Comparison of ENCODE assay signal across 1 cellular context in the genomic region with DNA sequence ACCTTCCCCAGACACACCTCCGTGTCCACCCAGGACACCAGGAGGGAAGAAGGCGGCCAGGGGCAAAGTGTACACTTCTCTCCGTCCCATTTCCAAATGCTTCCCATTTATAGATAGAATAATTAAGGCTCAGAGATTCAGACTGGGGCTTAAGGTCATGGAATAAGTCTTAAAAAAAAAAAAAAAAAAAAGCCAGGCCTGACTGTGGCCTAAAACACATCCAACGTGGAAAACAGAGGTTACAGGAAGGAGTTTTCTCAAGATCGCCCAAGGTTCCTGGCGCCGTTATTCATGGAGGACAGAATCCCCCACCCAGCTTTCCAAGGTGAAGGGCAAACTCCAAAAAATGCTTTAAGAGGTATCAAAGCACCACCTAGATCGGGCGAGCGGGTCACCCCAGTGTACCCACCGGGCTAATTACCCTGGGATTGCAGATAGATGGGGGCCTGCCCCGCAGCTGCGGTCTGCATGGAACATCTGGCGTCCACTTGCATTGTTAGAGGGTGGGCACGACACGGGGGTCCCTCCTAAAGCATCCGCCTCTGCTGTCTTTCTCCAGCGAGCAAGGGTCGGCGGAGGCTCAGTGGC.
TF ChIP-seq lines count a peak whose summit lies in the region.

No MANE protein-coding gene starts in this region.

TF ChIP-seq in HCT116, 20 proteins besides CTCF, POLR2A, EP300 and RAD21 (continued from another document):
- TF ChIP-seq, protein P1, sequence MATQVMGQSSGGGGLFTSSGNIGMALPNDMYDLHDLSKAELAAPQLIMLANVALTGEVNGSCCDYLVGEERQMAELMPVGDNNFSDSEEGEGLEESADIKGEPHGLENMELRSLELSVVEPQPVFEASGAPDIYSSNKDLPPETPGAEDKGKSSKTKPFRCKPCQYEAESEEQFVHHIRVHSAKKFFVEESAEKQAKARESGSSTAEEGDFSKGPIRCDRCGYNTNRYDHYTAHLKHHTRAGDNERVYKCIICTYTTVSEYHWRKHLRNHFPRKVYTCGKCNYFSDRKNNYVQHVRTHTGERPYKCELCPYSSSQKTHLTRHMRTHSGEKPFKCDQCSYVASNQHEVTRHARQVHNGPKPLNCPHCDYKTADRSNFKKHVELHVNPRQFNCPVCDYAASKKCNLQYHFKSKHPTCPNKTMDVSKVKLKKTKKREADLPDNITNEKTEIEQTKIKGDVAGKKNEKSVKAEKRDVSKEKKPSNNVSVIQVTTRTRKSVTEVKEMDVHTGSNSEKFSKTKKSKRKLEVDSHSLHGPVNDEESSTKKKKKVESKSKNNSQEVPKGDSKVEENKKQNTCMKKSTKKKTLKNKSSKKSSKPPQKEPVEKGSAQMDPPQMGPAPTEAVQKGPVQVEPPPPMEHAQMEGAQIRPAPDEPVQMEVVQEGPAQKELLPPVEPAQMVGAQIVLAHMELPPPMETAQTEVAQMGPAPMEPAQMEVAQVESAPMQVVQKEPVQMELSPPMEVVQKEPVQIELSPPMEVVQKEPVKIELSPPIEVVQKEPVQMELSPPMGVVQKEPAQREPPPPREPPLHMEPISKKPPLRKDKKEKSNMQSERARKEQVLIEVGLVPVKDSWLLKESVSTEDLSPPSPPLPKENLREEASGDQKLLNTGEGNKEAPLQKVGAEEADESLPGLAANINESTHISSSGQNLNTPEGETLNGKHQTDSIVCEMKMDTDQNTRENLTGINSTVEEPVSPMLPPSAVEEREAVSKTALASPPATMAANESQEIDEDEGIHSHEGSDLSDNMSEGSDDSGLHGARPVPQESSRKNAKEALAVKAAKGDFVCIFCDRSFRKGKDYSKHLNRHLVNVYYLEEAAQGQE (IDR thresholded peaks at IDR 0.05; ENCODE audit: low read depth) = no peak
- no peak for TF ChIP-seq EZH2 (IDR thresholded peaks at IDR 0.05)
- no peak for TF ChIP-seq ELF1 (IDR thresholded peaks at IDR 0.05; ENCODE audit: borderline replicate concordance, low read depth)
- TF ChIP-seq SP1 (IDR thresholded peaks at IDR 0.05; ENCODE audit: low read depth) = no peak
- TF ChIP-seq, protein P2, sequence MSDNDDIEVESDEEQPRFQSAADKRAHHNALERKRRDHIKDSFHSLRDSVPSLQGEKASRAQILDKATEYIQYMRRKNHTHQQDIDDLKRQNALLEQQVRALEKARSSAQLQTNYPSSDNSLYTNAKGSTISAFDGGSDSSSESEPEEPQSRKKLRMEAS (IDR thresholded peaks at IDR 0.05) = no peak
- TF ChIP-seq, protein P3, sequence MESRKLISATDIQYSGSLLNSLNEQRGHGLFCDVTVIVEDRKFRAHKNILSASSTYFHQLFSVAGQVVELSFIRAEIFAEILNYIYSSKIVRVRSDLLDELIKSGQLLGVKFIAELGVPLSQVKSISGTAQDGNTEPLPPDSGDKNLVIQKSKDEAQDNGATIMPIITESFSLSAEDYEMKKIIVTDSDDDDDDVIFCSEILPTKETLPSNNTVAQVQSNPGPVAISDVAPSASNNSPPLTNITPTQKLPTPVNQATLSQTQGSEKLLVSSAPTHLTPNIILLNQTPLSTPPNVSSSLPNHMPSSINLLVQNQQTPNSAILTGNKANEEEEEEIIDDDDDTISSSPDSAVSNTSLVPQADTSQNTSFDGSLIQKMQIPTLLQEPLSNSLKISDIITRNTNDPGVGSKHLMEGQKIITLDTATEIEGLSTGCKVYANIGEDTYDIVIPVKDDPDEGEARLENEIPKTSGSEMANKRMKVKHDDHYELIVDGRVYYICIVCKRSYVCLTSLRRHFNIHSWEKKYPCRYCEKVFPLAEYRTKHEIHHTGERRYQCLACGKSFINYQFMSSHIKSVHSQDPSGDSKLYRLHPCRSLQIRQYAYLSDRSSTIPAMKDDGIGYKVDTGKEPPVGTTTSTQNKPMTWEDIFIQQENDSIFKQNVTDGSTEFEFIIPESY (IDR thresholded peaks at IDR 0.05; ENCODE audit: extremely low read depth, insufficient replicate concordance, low read length) = no peak
- no peak for TF ChIP-seq POLR2AphosphoS5 (IDR thresholded peaks at IDR 0.05; ENCODE audit: low read depth, low read length)
- no peak for TF ChIP-seq FOSL1 (IDR thresholded peaks at IDR 0.05; ENCODE audit: low read depth)
- no peak for TF ChIP-seq SIN3A (IDR thresholded peaks at IDR 0.05; ENCODE audit: low read depth)
- TF ChIP-seq CBX3 (IDR thresholded peaks at IDR 0.05; ENCODE audit: low read depth) = no peak
- no peak for TF ChIP-seq EZH2phosphoT487 (IDR thresholded peaks at IDR 0.05; ENCODE audit: borderline replicate concordance)
- no peak for TF ChIP-seq EGR1 (IDR thresholded peaks at IDR 0.05; ENCODE audit: low read depth)
- no peak for TF ChIP-seq TCF7L2 (IDR thresholded peaks at IDR 0.05; ENCODE audit: borderline replicate concordance, extremely low read depth, insufficient read depth, insufficient read length)
- TF ChIP-seq, protein P4, sequence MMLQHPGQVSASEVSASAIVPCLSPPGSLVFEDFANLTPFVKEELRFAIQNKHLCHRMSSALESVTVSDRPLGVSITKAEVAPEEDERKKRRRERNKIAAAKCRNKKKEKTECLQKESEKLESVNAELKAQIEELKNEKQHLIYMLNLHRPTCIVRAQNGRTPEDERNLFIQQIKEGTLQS (IDR thresholded peaks at IDR 0.05) = no peak
- TF ChIP-seq SRF (IDR thresholded peaks at IDR 0.05; ENCODE audit: low read depth) = no peak
- no peak for TF ChIP-seq JUND (IDR thresholded peaks at IDR 0.05)
